ENCODE assay signal across 1 cellular context in the genomic region with DNA sequence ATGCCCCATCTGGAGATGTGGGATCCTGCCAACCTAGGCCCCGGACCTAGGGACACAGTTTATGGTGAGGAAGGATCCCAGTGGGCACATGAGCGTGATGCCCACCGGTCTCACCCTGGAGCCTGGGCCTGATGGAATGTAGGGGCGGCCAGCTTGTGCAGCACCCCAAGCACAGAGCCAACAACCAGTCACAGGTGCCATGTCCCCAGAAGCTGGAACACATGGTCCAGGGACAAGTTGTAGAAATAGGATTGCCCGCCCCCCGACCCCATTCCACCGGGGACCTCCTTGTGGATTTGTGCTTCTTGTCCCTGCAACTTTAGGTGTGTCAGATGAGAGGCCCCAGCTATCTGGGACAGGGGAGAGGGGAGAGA.
TF ChIP-seq lines count a peak whose summit lies in the region.

No MANE protein-coding gene starts in this region.

TF ChIP-seq in HCT116, 20 proteins besides CTCF, POLR2A, EP300 and RAD21 (continued from another document):
- TF ChIP-seq ZBTB33 (IDR thresholded peaks at IDR 0.05; ENCODE audit: extremely low read depth, insufficient replicate concordance, low read length), result no peak
- TF ChIP-seq POLR2AphosphoS5 (IDR thresholded peaks at IDR 0.05; ENCODE audit: low read depth, low read length), result no peak
- TF ChIP-seq, protein P1, sequence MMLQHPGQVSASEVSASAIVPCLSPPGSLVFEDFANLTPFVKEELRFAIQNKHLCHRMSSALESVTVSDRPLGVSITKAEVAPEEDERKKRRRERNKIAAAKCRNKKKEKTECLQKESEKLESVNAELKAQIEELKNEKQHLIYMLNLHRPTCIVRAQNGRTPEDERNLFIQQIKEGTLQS (IDR thresholded peaks at IDR 0.05), result no peak
- TF ChIP-seq, protein P2, sequence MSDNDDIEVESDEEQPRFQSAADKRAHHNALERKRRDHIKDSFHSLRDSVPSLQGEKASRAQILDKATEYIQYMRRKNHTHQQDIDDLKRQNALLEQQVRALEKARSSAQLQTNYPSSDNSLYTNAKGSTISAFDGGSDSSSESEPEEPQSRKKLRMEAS (IDR thresholded peaks at IDR 0.05), result no peak
- no peak for TF ChIP-seq ZFX (IDR thresholded peaks at IDR 0.05)
- no peak for TF ChIP-seq CBX3 (IDR thresholded peaks at IDR 0.05; ENCODE audit: low read depth)
- no peak for TF ChIP-seq EGR1 (IDR thresholded peaks at IDR 0.05; ENCODE audit: low read depth)
- TF ChIP-seq SRF (IDR thresholded peaks at IDR 0.05; ENCODE audit: low read depth), result no peak
TF ChIP-seq in HCT116: peak in this region for 0.
